1 cellular context compared by ENCODE assay signal in the genomic region with DNA sequence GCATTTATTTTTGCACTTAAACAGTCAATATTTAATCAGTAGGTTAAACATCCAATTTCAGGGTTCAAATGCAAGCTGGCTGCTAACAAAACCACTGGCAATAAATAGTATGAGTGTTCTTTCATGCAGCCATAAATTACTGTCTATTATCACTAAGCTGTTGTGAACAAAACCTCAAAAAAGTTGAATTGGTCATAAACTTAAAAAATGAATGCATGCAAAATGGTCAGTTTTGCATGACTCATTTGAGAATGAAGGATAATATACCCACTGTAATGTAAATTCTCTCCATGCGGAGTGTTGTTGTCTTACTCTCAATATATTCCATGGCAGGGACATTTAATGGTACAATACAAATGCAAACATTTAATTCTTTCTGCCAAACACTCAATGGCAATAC.
A peak's percentile ranks its signal among the peaks of the same experiment; 100 is the strongest.
TF ChIP-seq lines count a peak whose summit lies in the region.

No MANE protein-coding gene starts in this region.

TF ChIP-seq in SK-N-SH, 30 proteins besides CTCF, POLR2A, EP300 and RAD21 (continued from another document):
- peak; percentile 53; the same call in 1 of the 2 replicates for TF ChIP-seq JUND (IDR thresholded peaks at IDR 0.05)
- TF ChIP-seq GABPA (IDR thresholded peaks at IDR 0.05; ENCODE audit: low read depth) = no peak
- no peak for TF ChIP-seq GATA2 (CRISPR knock-in tag; IDR thresholded peaks at IDR 0.05)
- TF ChIP-seq RFX5 (IDR thresholded peaks at IDR 0.05; ENCODE audit: low read length) = no peak
- peak; percentile 50 for TF ChIP-seq TCF12 (IDR thresholded peaks at IDR 0.05)
- no peak for TF ChIP-seq RXRA (IDR thresholded peaks at IDR 0.05; ENCODE audit: borderline replicate concordance, low read depth)
- TF ChIP-seq, protein P1, sequence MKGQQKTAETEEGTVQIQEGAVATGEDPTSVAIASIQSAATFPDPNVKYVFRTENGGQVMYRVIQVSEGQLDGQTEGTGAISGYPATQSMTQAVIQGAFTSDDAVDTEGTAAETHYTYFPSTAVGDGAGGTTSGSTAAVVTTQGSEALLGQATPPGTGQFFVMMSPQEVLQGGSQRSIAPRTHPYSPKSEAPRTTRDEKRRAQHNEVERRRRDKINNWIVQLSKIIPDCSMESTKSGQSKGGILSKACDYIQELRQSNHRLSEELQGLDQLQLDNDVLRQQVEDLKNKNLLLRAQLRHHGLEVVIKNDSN (IDR thresholded peaks at IDR 0.05; ENCODE audit: borderline replicate concordance, low read depth) = no peak
- TF ChIP-seq, protein P2, sequence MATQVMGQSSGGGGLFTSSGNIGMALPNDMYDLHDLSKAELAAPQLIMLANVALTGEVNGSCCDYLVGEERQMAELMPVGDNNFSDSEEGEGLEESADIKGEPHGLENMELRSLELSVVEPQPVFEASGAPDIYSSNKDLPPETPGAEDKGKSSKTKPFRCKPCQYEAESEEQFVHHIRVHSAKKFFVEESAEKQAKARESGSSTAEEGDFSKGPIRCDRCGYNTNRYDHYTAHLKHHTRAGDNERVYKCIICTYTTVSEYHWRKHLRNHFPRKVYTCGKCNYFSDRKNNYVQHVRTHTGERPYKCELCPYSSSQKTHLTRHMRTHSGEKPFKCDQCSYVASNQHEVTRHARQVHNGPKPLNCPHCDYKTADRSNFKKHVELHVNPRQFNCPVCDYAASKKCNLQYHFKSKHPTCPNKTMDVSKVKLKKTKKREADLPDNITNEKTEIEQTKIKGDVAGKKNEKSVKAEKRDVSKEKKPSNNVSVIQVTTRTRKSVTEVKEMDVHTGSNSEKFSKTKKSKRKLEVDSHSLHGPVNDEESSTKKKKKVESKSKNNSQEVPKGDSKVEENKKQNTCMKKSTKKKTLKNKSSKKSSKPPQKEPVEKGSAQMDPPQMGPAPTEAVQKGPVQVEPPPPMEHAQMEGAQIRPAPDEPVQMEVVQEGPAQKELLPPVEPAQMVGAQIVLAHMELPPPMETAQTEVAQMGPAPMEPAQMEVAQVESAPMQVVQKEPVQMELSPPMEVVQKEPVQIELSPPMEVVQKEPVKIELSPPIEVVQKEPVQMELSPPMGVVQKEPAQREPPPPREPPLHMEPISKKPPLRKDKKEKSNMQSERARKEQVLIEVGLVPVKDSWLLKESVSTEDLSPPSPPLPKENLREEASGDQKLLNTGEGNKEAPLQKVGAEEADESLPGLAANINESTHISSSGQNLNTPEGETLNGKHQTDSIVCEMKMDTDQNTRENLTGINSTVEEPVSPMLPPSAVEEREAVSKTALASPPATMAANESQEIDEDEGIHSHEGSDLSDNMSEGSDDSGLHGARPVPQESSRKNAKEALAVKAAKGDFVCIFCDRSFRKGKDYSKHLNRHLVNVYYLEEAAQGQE (IDR thresholded peaks at IDR 0.05; ENCODE audit: low read depth, low read length) = no peak
- no peak for TF ChIP-seq FOXJ3 (CRISPR knock-in tag; IDR thresholded peaks at IDR 0.05)
- peak; percentile 32; the same call in 1 of the 2 replicates for TF ChIP-seq FOSL2 (IDR thresholded peaks at IDR 0.05; ENCODE audit: borderline replicate concordance, low read depth)
- no peak for TF ChIP-seq RCOR1 (IDR thresholded peaks at IDR 0.05; ENCODE audit: low read length)
- TF ChIP-seq TAF1 (IDR thresholded peaks at IDR 0.05; ENCODE audit: borderline replicate concordance, low read depth, low read length) = no peak
- no peak for TF ChIP-seq MXI1 (IDR thresholded peaks at IDR 0.05; ENCODE audit: low read depth, low read length)
